ENCODE assay signal across 13 cellular contexts in the genomic region with DNA sequence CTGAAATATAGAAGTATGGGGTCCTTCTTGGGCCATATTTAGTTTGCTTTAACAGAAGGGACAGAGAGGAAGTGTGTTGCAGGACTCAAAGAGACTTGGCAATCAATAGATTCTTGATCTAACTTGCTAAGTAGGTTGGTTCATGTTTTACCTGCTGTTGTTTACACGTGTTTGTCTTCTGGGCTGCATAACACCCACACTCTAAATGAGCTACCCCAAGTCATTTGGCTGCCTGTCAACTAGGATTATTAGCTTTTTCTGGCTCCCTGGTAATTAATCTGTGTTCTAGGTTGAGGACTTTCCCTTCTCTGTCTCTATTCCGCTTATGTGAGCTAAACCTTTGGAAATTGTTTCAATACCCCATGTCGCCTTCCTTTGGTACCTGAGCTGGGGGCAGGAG. TPM values are rescaled to one million over a fixed set of nuclear protein-coding genes. Genes with fewer than 3 reads are reported as not detected.
DNase-seq lines count a peak whose midpoint lies in the region; ATAC-seq and TF ChIP-seq lines count a peak whose summit lies in the region.
"Had no signal": no experiment of that assay in that cellular context is flagged by ENCODE, and none has a peak within 500 bp of the region (broad histone marks: within the 10 kb centered on the region; RNA-seq: fewer than 3 reads in every experiment).

No MANE protein-coding gene starts in this region.

- H3K9me3 ChIP-seq in esophagus squamous epithelium (no peaks in the 10 kb centered on the region), A673 (ENCODE audit: low read depth, low read length, poor library complexity, severe bottlenecking) (no peaks in the 10 kb centered on the region), uterus (no peaks in the 10 kb centered on the region)

- POLR2A ChIA-PET in A673 (lab: Charles Lee; ENCODE audit: low non-redundant PET), result no interaction called here

- 36 to 42% methylated on average over 2 to 3 of the region's 3 CpGs for WGBS in esophagus squamous epithelium, 2 donors

- BruUV-seq in A673 (replicated peaks; lab: Mats Ljungman, UMichigan), result no TSS peak

- ATAC-seq in GM21786 (IDR thresholded peaks at IDR 0.05; ENCODE audit: unreplicated experiment) (peak; percentile 8), HG03442 (IDR thresholded peaks at IDR 0.05; ENCODE audit: unreplicated experiment) (peak; percentile 5)

- TF ChIP-seq POLR2A in esophagus squamous epithelium (IDR thresholded peaks at IDR 0.05) (no peak), uterus (IDR thresholded peaks at IDR 0.05) (no peak)

- H3K27ac ChIP-seq in esophagus squamous epithelium (peak overlapping the region; percentile 2 to 56 (median 34)), A673 (ENCODE audit: low read depth, low read length, poor library complexity, severe bottlenecking) (no peak overlapping the region), uterus (no peak overlapping the region)

- H3K36me3 ChIP-seq in esophagus squamous epithelium, result no peaks in the 10 kb centered on the region
- H3K36me3 ChIP-seq in A673 (ENCODE audit: insufficient read depth, low read length, poor library complexity, severe bottlenecking), result no peaks in the 10 kb centered on the region
- H3K36me3 ChIP-seq in uterus, result no peaks in the 10 kb centered on the region

- H3K27me3 ChIP-seq in esophagus squamous epithelium, result no peaks in the 10 kb centered on the region
- H3K27me3 ChIP-seq in A673 (replicated peaks; ENCODE audit: insufficient read depth, low read depth, low read length, poor library complexity), result no peaks in the 10 kb centered on the region
- no peaks in the 10 kb centered on the region for H3K27me3 ChIP-seq in uterus

- H3K4me1 ChIP-seq in esophagus squamous epithelium (peaks cover 17 to 91% (median 46%) of the 10 kb centered on the region in 3 donors), A673 (ENCODE audit: insufficient read depth, low read length, poor library complexity, severe bottlenecking) (peaks cover 43% of the 10 kb centered on the region), uterus (no peaks in the 10 kb centered on the region)

- CTCF ChIA-PET in A673 (lab: Charles Lee), result no interaction called here

- TF ChIP-seq CTCF in esophagus squamous epithelium (IDR thresholded peaks at IDR 0.05) (no peak), A673 (conservative IDR thresholded peaks at IDR 0.05; ENCODE audit: low read depth, low read length) (no peak), uterus (IDR thresholded peaks at IDR 0.05) (no peak)

- intact Hi-C loops in esophagus squamous epithelium (cut with DNase I) (no loop called here), head of caudate nucleus (cut with DNase I) (no loop called here), A673 (cut with micrococcal nuclease; ENCODE audit: unreplicated experiment) (loop anchor here (5.0 kb wide), 1 partner anchor 62 kb away; no protein-coding TSS in a partner anchor), uterus (cut with DNase I; ENCODE audit: low total_unique reads) (no loop called here)

- peak; percentile 46 for DNase-seq in NCI-H82 treated with DMSO at 0.1 percent for 48 hours (lab: John Stamatoyannopoulos, UW; ENCODE audit: unreplicated experiment)
- no peak for DNase-seq in esophagus squamous epithelium (lab: John Stamatoyannopoulos, UW)
- DNase-seq in head of caudate nucleus, result no peak
- DNase-seq in A673 (ENCODE audit: low spot score), result no peak
- DNase-seq in effector CD8-positive, alpha-beta T cell (lab: John Stamatoyannopoulos, UW), result no peak
- no peak for DNase-seq in uterus
- DNase-seq: MM.1S, NCI-H1417, NCI-H2029 treated with DMSO at 0.1 percent for 48 hours, NCI-H345, T-helper 2 cell had no signal

- H3K4me3 ChIP-seq in esophagus squamous epithelium (no peak overlapping the region), A673 (ENCODE audit: low read depth, low read length, poor library complexity, severe bottlenecking) (no peak overlapping the region), uterus (no peak overlapping the region)

RNA-seq across cellular contexts. Expression of gene TBPL2, which starts 10.1 kb away (rescaled TPM):
- not detected for total RNA-seq in esophagus squamous epithelium
- total RNA-seq in A673 (2021), result not detected in 2 replicates
- not detected for total RNA-seq in uterus

RNA-seq across cellular contexts. Expression of gene ATG14, which starts 38.9 kb away (rescaled TPM):
- total RNA-seq in esophagus squamous epithelium (10 to 100 TPM in 1 of 4 donors, 1 to 10 TPM in 3; 4.6 to 12.8 (median 7.5) TPM), A673 (2021) (10.4 and 10.9 TPM in 2 replicates), uterus (10 to 100 TPM in 3 of 4 donors, 1 to 10 TPM in 1; 6.1 to 26.5 (median 13.0) TPM)

Comparison
In these comparisons a context has a peak if more than half of its experiments do, and no peak if none do; other contexts are left out.
1. H3K27ac ChIP-seq: peak in esophagus squamous epithelium (4 of 4); none in A673 (single experiment) and uterus (0 of 2).